ENCODE assay signal across 1 cellular context in the genomic region with DNA sequence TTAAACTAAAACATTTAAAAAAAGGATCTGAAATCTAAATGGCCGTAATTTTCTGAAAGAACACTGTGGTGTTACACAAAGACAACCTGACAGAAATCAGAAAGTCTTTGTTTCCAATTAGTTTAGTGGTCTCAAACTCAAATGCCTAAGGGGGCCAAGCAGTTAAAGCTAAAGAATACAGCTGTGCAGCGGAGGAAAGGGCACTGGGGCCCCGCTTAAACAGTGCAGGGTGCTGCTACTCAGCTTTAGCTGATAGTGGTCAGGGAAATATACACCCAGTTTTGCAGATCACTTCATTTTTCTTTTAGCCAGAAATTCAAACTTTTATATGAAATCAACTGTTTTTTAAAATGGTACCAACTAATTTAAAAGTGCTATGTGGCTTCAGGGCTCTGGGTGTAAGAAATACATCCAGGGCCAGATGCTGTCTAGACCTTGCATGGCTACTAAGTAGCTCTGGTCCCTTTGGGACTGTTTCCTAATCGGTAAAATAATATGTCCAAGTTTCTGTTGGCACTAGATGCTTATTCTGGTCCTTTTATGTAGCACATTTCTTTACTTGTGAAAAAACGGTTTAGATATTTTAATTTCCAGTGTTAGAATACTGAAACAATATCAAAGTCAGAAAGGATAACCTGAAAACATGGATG.
TF ChIP-seq lines count a peak whose summit lies in the region.

No MANE protein-coding gene starts in this region.

TF ChIP-seq in endothelial cell of umbilical vein, 7 proteins besides CTCF, POLR2A, EP300 and RAD21:
- TF ChIP-seq JUN (IDR thresholded peaks at IDR 0.05; ENCODE audit: borderline replicate concordance, insufficient read depth, insufficient read length, low read depth) (no peak), POLR2AphosphoS5 (IDR thresholded peaks at IDR 0.05; ENCODE audit: insufficient read depth, low read depth, low read length) (no peak), GATA2 (IDR thresholded peaks at IDR 0.05; ENCODE audit: insufficient read depth, insufficient read length, low read depth, low read length) (no peak)
TF ChIP-seq in endothelial cell of umbilical vein: peak in this region for 0.
